ENCODE assay signal across 31 cellular contexts in genomic region chr1:60965280-60965854, GRCh38.
"Had no signal": no experiment of that assay in that cellular context is flagged by ENCODE, and none has a peak within 500 bp of the region (broad histone marks: within the 10 kb centered on the region; RNA-seq: fewer than 3 reads in every experiment).

No MANE protein-coding gene starts in this region.

- H3K27me3 ChIP-seq: brain microvascular endothelial cell had no signal

- H3K4me2 ChIP-seq: PC-9 had no signal

- DNase-seq: activated CD4-positive, alpha-beta T cell treated with anti-CD3 and anti-CD28 coated beads, Interleukin-2, amount 10 ng/mL, durations not matched to agents 24 days and 14 days; activated CD4-positive, alpha-beta T cell treated with anti-CD3 and anti-CD28 coated beads, Interleukin-2, amount 50 U/mL, for 4 hours; activated CD8-positive, alpha-beta T cell treated with anti-CD3 and anti-CD28 coated beads for 36 hours; activated effector memory CD4-positive, alpha-beta T cell treated with anti-CD3 and anti-CD28 coated beads, Interleukin-2, amount 50 U/mL, for 16 hours; activated naive CD4-positive, alpha-beta T cell; activated naive CD4-positive, alpha-beta T cell treated with anti-CD3 and anti-CD28 coated beads, Interleukin-2, amount 50 U/mL, for 16 hours; activated naive CD8-positive, alpha-beta T cell treated with anti-CD3 and anti-CD28 coated beads for 36 hours; activated T-cell treated with anti-CD3 and anti-CD28 coated beads, Interleukin-2, amount 50 U/mL, for 1 hour; activated T-cell treated with anti-CD3 and anti-CD28 coated beads, Interleukin-2, amount 50 U/mL, for 72 hours; amniotic stem cell; aorta; brain microvascular endothelial cell; central memory CD4-positive, alpha-beta T cell; NCI-H1105; NCI-H1417 treated with DMSO at 0.1 percent for 48 hours; NCI-H187 treated with DMSO at 0.1 percent for 48 hours; NCI-H2081; NCI-H226; NCI-H446 treated with DMSO at 0.1 percent for 48 hours; NCI-H524; NCI-H69; NCI-H82; PC-9; SIG-M5; T-helper 1 cell; T-helper 2 cell; T-helper 9 cell had no signal

- H3K27ac ChIP-seq: brain microvascular endothelial cell, PC-9, RWPE1 had no signal

- H3K36me3 ChIP-seq: brain microvascular endothelial cell had no signal

- ATAC-seq: activated CD8-positive, alpha-beta T cell treated with anti-CD3 and anti-CD28 coated beads for 36 hours; activated T-cell treated with anti-CD3 and anti-CD28 coated beads, Interleukin-2, amount 50 U/mL, for 72 hours; activated T-helper 17 cell treated with anti-CD3 and anti-CD28 coated beads, Interleukin-2, amount 50 U/mL, for 72 hours; Right ventricle myocardium inferior; SK-N-SH treated with all-trans-retinoic acid at 6 μM for 48 hours had no signal

- H3K4me3 ChIP-seq: PC-9 had no signal

- H2AFZ ChIP-seq: PC-9 had no signal
